Comparison of ENCODE assay signal across 25 cellular contexts in genomic region chr10:128820663-128821062, GRCh38.
"Had no signal": no experiment of that assay in that cellular context is flagged by ENCODE, and none has a peak within 500 bp of the region (broad histone marks: within the 10 kb centered on the region; RNA-seq: fewer than 3 reads in every experiment).

No MANE protein-coding gene starts in this region.

- H3K36me3 Mint-ChIP-seq: immature natural killer cell, mesothelial cell of epicardium had no signal

- H3K27ac Mint-ChIP-seq: dendritic cell treated with granulocyte-macrophage colony-stimulating factor and Interleukin-4, amounts not matched to agents 40 ng/mL and 50 ng/mL, for 4 days; effector memory CD8-positive, alpha-beta T cell; endodermal cell; immature natural killer cell; mesothelial cell of epicardium had no signal

- H3K4me3 Mint-ChIP-seq: dendritic cell treated with granulocyte-macrophage colony-stimulating factor and Interleukin-4, amounts not matched to agents 40 ng/mL and 50 ng/mL, for 4 days; effector memory CD8-positive, alpha-beta T cell; endodermal cell; immature natural killer cell; mesothelial cell of epicardium had no signal

- ATAC-seq: effector memory CD8-positive, alpha-beta T cell; esophagus mucosa; foreskin keratinocyte; gastroesophageal sphincter; heart left ventricle; left cardiac atrium; left lung; left ventricle myocardium superior; mucosa of descending colon had no signal

- H3K4me3 ChIP-seq: colonic mucosa, gastroesophageal sphincter, heart left ventricle, hepatocyte, left lung, lower lobe of right lung, mucosa of descending colon had no signal

- H3K4me1 ChIP-seq: colonic mucosa, foreskin keratinocyte, gastroesophageal sphincter, heart left ventricle, left lung, lower lobe of right lung had no signal

- H3K9me3 Mint-ChIP-seq: dendritic cell treated with granulocyte-macrophage colony-stimulating factor and Interleukin-4, amounts not matched to agents 40 ng/mL and 50 ng/mL, for 4 days; endodermal cell; mesothelial cell of epicardium had no signal

- H3K4me1 Mint-ChIP-seq: endodermal cell, immature natural killer cell had no signal

- H3K9me3 ChIP-seq: colonic mucosa, gastroesophageal sphincter, heart left ventricle, left lung, lower lobe of right lung, mucosa of descending colon had no signal

- FAIRE-seq: endometrium, frontal cortex, keratinocyte had no signal

- H3K27ac ChIP-seq: colonic mucosa, epithelial cell of prostate, foreskin keratinocyte, gastroesophageal sphincter, heart left ventricle, hepatocyte, left lung, lower lobe of right lung had no signal

- H3K27me3 Mint-ChIP-seq: dendritic cell treated with granulocyte-macrophage colony-stimulating factor and Interleukin-4, amounts not matched to agents 40 ng/mL and 50 ng/mL, for 4 days had no signal

- H3K36me3 ChIP-seq: colonic mucosa, gastroesophageal sphincter, heart left ventricle, left lung, lower lobe of right lung had no signal

- DNase-seq: colonic mucosa; cortex of kidney; effector CD8-positive, alpha-beta T cell; effector memory CD8-positive, alpha-beta T cell; endodermal cell; erythroblast; foreskin keratinocyte; heart left ventricle; hypothalamus; immature natural killer cell; left cardiac atrium; left lung; left ventricle myocardium superior; lower lobe of right lung; mesenchymal stem cell; mucosa of descending colon had no signal

- H3K27me3 ChIP-seq: colonic mucosa, foreskin keratinocyte, heart left ventricle, hepatocyte, left lung had no signal
